Comparison of ENCODE assay signal across 17 cellular contexts in genomic region chr16:81879625-81880024, GRCh38.
DNase-seq lines count a peak whose midpoint lies in the region; ATAC-seq and TF ChIP-seq lines count a peak whose summit lies in the region.
"Had no signal": no experiment of that assay in that cellular context is flagged by ENCODE, and none has a peak within 500 bp of the region (broad histone marks: within the 10 kb centered on the region; RNA-seq: fewer than 3 reads in every experiment).

No MANE protein-coding gene starts in this region.

- no peak overlapping the region for H3K14ac ChIP-seq in neuronal stem cell (ENCODE audit: low read length)

- H3K4me3 ChIP-seq in KMS-11 (IDR thresholded peaks at IDR 0.05; ENCODE audit: insufficient read depth, low read depth, low read length) (no peak overlapping the region), astrocyte of the spinal cord (ENCODE audit: low read depth, low read length) (no peak overlapping the region), neuronal stem cell (ENCODE audit: low read length in 2 of 2) (no peak overlapping the region)
- H3K4me3 ChIP-seq: skin epidermis, tibial artery had no signal

- in situ Hi-C loops in astrocyte of the spinal cord (cut with HindIII; ENCODE audit: low sequenced_read_pairs): no loop called here

- H3K27me3 ChIP-seq in KMS-11 (ENCODE audit: insufficient read depth, low read depth) (no peaks in the 10 kb centered on the region), neuronal stem cell (ENCODE audit: control insufficient read depth in 3 of 3, insufficient read depth in 3 of 3, low read depth in 1 of 3, low read length in 3 of 3) (no peaks in the 10 kb centered on the region)
- H3K27me3 ChIP-seq: tibial artery had no signal

- no peaks in the 10 kb centered on the region for H3K79me2 ChIP-seq in KMS-11 (ENCODE audit: insufficient read depth, low read depth)

- H3K9me3 Mint-ChIP-seq in activated CD4-positive, alpha-beta T cell treated with anti-CD3 and anti-CD28 coated beads for 36 hours (ENCODE audit: low read depth): no peaks in the 10 kb centered on the region
- H3K9me3 Mint-ChIP-seq: activated naive CD4-positive, alpha-beta T cell treated with anti-CD3 and anti-CD28 coated beads, Interleukin-2, amount 50 U/mL, for 72 hours; dendritic cell treated with granulocyte-macrophage colony-stimulating factor and Interleukin-4, amounts not matched to agents 40 ng/mL and 50 ng/mL, for 4 days; nephron had no signal

- H4K91ac ChIP-seq in neuronal stem cell (ENCODE audit: low read depth, low read length, poor library complexity): no peak overlapping the region

- H3K36me3 ChIP-seq in KMS-11 (ENCODE audit: insufficient read depth): no peaks in the 10 kb centered on the region
- H3K36me3 ChIP-seq in neuronal stem cell (replicated peaks in 1 of 2; ENCODE audit: control insufficient read depth in 2 of 2, insufficient read depth in 2 of 2, low read length in 2 of 2): no peaks in the 10 kb centered on the region
- H3K36me3 ChIP-seq: tibial artery had no signal

- no peak overlapping the region for H2BK12ac ChIP-seq in neuronal stem cell (ENCODE audit: low read length)

- intact Hi-C loops in activated CD4-positive, alpha-beta T cell treated with anti-CD3 and anti-CD28 coated beads for 36 hours (cut with DNase I, micrococcal nuclease): loop anchor here in 1 of 2 experiments (10.0 kb wide), 1 partner anchor 85 kb away; no protein-coding TSS in a partner anchor

- no peak overlapping the region for H2BK15ac ChIP-seq in neuronal stem cell (ENCODE audit: low read length)

- WGBS in neuronal stem cell (ENCODE audit: extremely low coverage in 2 of 2, insufficient read length in 2 of 2, insufficient replicate concordance in 1 of 2), 2 donors: no CpG with 5 or more reads among the region's 7 CpGs

- H2BK5ac ChIP-seq in neuronal stem cell (ENCODE audit: low read length): no peak overlapping the region

- H3K18ac ChIP-seq in neuronal stem cell (ENCODE audit: low read length): no peak overlapping the region

- H3K4me1 Mint-ChIP-seq in activated CD4-positive, alpha-beta T cell treated with anti-CD3 and anti-CD28 coated beads for 36 hours: no peaks in the 10 kb centered on the region
- H3K4me1 Mint-ChIP-seq: nephron had no signal

- H2BK120ac ChIP-seq in neuronal stem cell (ENCODE audit: low read depth, low read length): no peak overlapping the region

- H3K79me1 ChIP-seq in neuronal stem cell (ENCODE audit: low read depth, low read length): no peaks in the 10 kb centered on the region

- no peak overlapping the region for H2AFZ ChIP-seq in KMS-11 (ENCODE audit: low read depth)
- H2AFZ ChIP-seq in neuronal stem cell (ENCODE audit: low read length): no peak overlapping the region

- no peak overlapping the region for H3K9ac ChIP-seq in KMS-11
- no peak overlapping the region for H3K9ac ChIP-seq in neuronal stem cell (ENCODE audit: low read depth, low read length, poor library complexity)

- no peaks in the 10 kb centered on the region for H4K20me1 ChIP-seq in KMS-11 (ENCODE audit: insufficient read depth)

- H3K27ac Mint-ChIP-seq in activated CD4-positive, alpha-beta T cell treated with anti-CD3 and anti-CD28 coated beads for 36 hours: no peak overlapping the region
- H3K27ac Mint-ChIP-seq: activated naive CD4-positive, alpha-beta T cell treated with anti-CD3 and anti-CD28 coated beads, Interleukin-2, amount 50 U/mL, for 72 hours; dendritic cell treated with granulocyte-macrophage colony-stimulating factor and Interleukin-4, amounts not matched to agents 40 ng/mL and 50 ng/mL, for 4 days; nephron had no signal

- DNase-seq in activated CD4-positive, alpha-beta T cell treated with anti-CD3 and anti-CD28 coated beads for 36 hours: peak; percentile 40
- no peak for DNase-seq in activated CD4-positive, alpha-beta T cell treated with anti-CD3 and anti-CD28 coated beads for 48 hours
- DNase-seq in astrocyte of the spinal cord (ENCODE audit: low read depth, low spot score) (no peak), neuronal stem cell (ENCODE audit: low spot score) (peak; percentile 8), foreskin melanocyte (no peak), T-helper 1 cell (no peak)
- DNase-seq: DMS79 treated with DMSO at 0.1 percent for 48 hours, kidney, NCI-H1105 treated with DMSO at 0.1 percent for 48 hours, NCI-H526, tibial artery had no signal

- TF ChIP-seq CTCF in KMS-11 (conservative IDR thresholded peaks at IDR 0.05; ENCODE audit: low read depth, low read length) (peak; percentile 37; the same call in 1 of the 2 replicates), astrocyte of the spinal cord (IDR thresholded peaks at IDR 0.05; ENCODE audit: low read depth, low read length) (peak; percentile 38)

- POLR2A ChIA-PET in activated CD4-positive, alpha-beta T cell treated with anti-CD3 and anti-CD28 coated beads for 36 hours (lab: Charles Lee): no interaction called here

- no peak overlapping the region for H3K23ac ChIP-seq in neuronal stem cell (ENCODE audit: low read depth, low read length, poor library complexity)

- CTCF ChIA-PET in activated CD4-positive, alpha-beta T cell treated with anti-CD3 and anti-CD28 coated beads for 36 hours (lab: Charles Lee): interaction anchor here (0.5 to 1.3 kb wide), 5 partner anchors 8 to 118 kb away, joined by 3 to 4 read pairs (median 4); no protein-coding TSS in a partner anchor

- H3K9me3 ChIP-seq in neuronal stem cell (replicated peaks in 1 of 2; ENCODE audit: control insufficient read depth in 2 of 2, insufficient read depth in 1 of 2, low read depth in 1 of 2, low read length in 2 of 2): no peaks in the 10 kb centered on the region
- H3K9me3 ChIP-seq: tibial artery had no signal

- H4K8ac ChIP-seq in neuronal stem cell (ENCODE audit: low read depth, low read length): no peak overlapping the region

- ATAC-seq in activated CD4-positive, alpha-beta T cell treated with anti-CD3 and anti-CD28 coated beads for 36 hours: no peak
- ATAC-seq in GM21528 (IDR thresholded peaks at IDR 0.05; ENCODE audit: low FRiP score, unreplicated experiment): no peak
- ATAC-seq: activated naive CD4-positive, alpha-beta T cell treated with anti-CD3 and anti-CD28 coated beads, Interleukin-2, amount 50 U/mL, for 72 hours had no signal

- H3K4ac ChIP-seq in neuronal stem cell (ENCODE audit: low read length): no peak overlapping the region

- no peak overlapping the region for H3K4me2 ChIP-seq in KMS-11
- no peak overlapping the region for H3K4me2 ChIP-seq in neuronal stem cell (ENCODE audit: insufficient read depth, low read length, poor library complexity, severe bottlenecking)

- no peak overlapping the region for H2AK5ac ChIP-seq in neuronal stem cell (ENCODE audit: low read depth, low read length)

- H3K36me3 Mint-ChIP-seq in activated CD4-positive, alpha-beta T cell treated with anti-CD3 and anti-CD28 coated beads for 36 hours (ENCODE audit: low read depth): no peaks in the 10 kb centered on the region
- H3K36me3 Mint-ChIP-seq: activated naive CD4-positive, alpha-beta T cell treated with anti-CD3 and anti-CD28 coated beads, Interleukin-2, amount 50 U/mL, for 72 hours had no signal

- H3K27me3 Mint-ChIP-seq in activated CD4-positive, alpha-beta T cell treated with anti-CD3 and anti-CD28 coated beads for 36 hours: no peaks in the 10 kb centered on the region
- H3K27me3 Mint-ChIP-seq: dendritic cell treated with granulocyte-macrophage colony-stimulating factor and Interleukin-4, amounts not matched to agents 40 ng/mL and 50 ng/mL, for 4 days had no signal

- H3K27ac ChIP-seq in KMS-11 (no peak overlapping the region), neuronal stem cell (replicated peaks; ENCODE audit: low read length) (no peak overlapping the region)
- H3K27ac ChIP-seq: skin epidermis, tibial artery had no signal

- no peaks in the 10 kb centered on the region for H3K4me1 ChIP-seq in KMS-11 (ENCODE audit: low read depth, poor library complexity, severe bottlenecking)
- peaks cover 0 to 8% of the 10 kb centered on the region in 2 donors for H3K4me1 ChIP-seq in neuronal stem cell (ENCODE audit: control insufficient read depth in 2 of 2, insufficient read depth in 1 of 2, low read depth in 1 of 2, low read length in 2 of 2)
- H3K4me1 ChIP-seq: tibial artery had no signal

- no peak overlapping the region for H3K4me3 Mint-ChIP-seq in activated CD4-positive, alpha-beta T cell treated with anti-CD3 and anti-CD28 coated beads for 36 hours
- H3K4me3 Mint-ChIP-seq: dendritic cell treated with granulocyte-macrophage colony-stimulating factor and Interleukin-4, amounts not matched to agents 40 ng/mL and 50 ng/mL, for 4 days; nephron had no signal

Comparison
In these comparisons a context has a peak if more than half of its experiments do, and no peak if none do; other contexts are left out.
1. DNase-seq: peak in activated CD4-positive, alpha-beta T cell treated with anti-CD3 and anti-CD28 coated beads for 36 hours (single experiment) and neuronal stem cell (single experiment); none in activated CD4-positive, alpha-beta T cell treated with anti-CD3 and anti-CD28 coated beads for 48 hours (single experiment), astrocyte of the spinal cord (single experiment), foreskin melanocyte (single experiment) and T-helper 1 cell (0 of 5).